3 cellular contexts compared by ENCODE assay signal in genomic region chr2:120953843-120954584, GRCh38.
TF ChIP-seq lines count a peak whose summit lies in the region.

No MANE protein-coding gene starts in this region.

TF ChIP-seq in SK-N-SH, 30 proteins besides CTCF, POLR2A, EP300 and RAD21 (continues in another document):
- no peak for TF ChIP-seq ZBTB33 (IDR thresholded peaks at IDR 0.05; ENCODE audit: borderline replicate concordance, low read depth)
- no peak for TF ChIP-seq POLR2AphosphoS5 (IDR thresholded peaks at IDR 0.05; ENCODE audit: low read depth, low read length)
- no peak for TF ChIP-seq RXRA (IDR thresholded peaks at IDR 0.05; ENCODE audit: borderline replicate concordance, low read depth)
- TF ChIP-seq FOXM1 (IDR thresholded peaks at IDR 0.05; ENCODE audit: low read depth), result no peak
- no peak for TF ChIP-seq RCOR1 (IDR thresholded peaks at IDR 0.05; ENCODE audit: low read length)
- TF ChIP-seq RFX5 (IDR thresholded peaks at IDR 0.05; ENCODE audit: low read length), result no peak
- TF ChIP-seq SIN3A (IDR thresholded peaks at IDR 0.05; ENCODE audit: borderline replicate concordance, low read depth, low read length), result no peak
- no peak for TF ChIP-seq FOXJ3 (CRISPR knock-in tag; IDR thresholded peaks at IDR 0.05)
- TF ChIP-seq MXI1 (IDR thresholded peaks at IDR 0.05; ENCODE audit: low read depth, low read length), result no peak
- TF ChIP-seq USF2 (IDR thresholded peaks at IDR 0.05; ENCODE audit: borderline replicate concordance, low read depth, low read length), result no peak
- no peak for TF ChIP-seq TCF12 (IDR thresholded peaks at IDR 0.05)
- TF ChIP-seq JUND (IDR thresholded peaks at IDR 0.05), result no peak
- no peak for TF ChIP-seq CHD2 (IDR thresholded peaks at IDR 0.05; ENCODE audit: low read length, partially characterized antibody)
- TF ChIP-seq GATA2 (CRISPR knock-in tag; IDR thresholded peaks at IDR 0.05), result no peak
- TF ChIP-seq TEAD4 (IDR thresholded peaks at IDR 0.05; ENCODE audit: borderline replicate concordance, insufficient read depth), result no peak
- TF ChIP-seq FOSL2 (IDR thresholded peaks at IDR 0.05; ENCODE audit: borderline replicate concordance, low read depth), result no peak
- TF ChIP-seq USF1 (IDR thresholded peaks at IDR 0.05; ENCODE audit: borderline replicate concordance, low read depth), result no peak

TF ChIP-seq in SK-N-SH treated with all-trans-retinoic acid at 6 μM for 48 hours, 23 proteins besides CTCF, POLR2A, EP300 and RAD21 (continued from another document):
- no peak for TF ChIP-seq CSRNP3 (CRISPR knock-in tag; IDR thresholded peaks at IDR 0.05)
- TF ChIP-seq ZC3H10 (CRISPR knock-in tag; IDR thresholded peaks at IDR 0.05), result no peak
- no peak for TF ChIP-seq CREB5 (CRISPR knock-in tag; IDR thresholded peaks at IDR 0.05; ENCODE audit: low read depth)
- TF ChIP-seq BACH2 (CRISPR knock-in tag; IDR thresholded peaks at IDR 0.05; ENCODE audit: borderline replicate concordance), result no peak
- no peak for TF ChIP-seq RARB (CRISPR knock-in tag; IDR thresholded peaks at IDR 0.05)
- TF ChIP-seq PATZ1 (CRISPR knock-in tag; IDR thresholded peaks at IDR 0.05; ENCODE audit: borderline replicate concordance), result no peak

TF ChIP-seq in WTC11, 78 proteins besides CTCF, POLR2A, EP300 and RAD21 (continued from another document):
- no peak for TF ChIP-seq ZNF425 (CRISPR knock-in tag; conservative IDR thresholded peaks at IDR 0.05)
- no peak for TF ChIP-seq ZNF416 (CRISPR knock-in tag; IDR thresholded peaks at IDR 0.05)
- no peak for TF ChIP-seq TEAD1 (CRISPR knock-in tag; IDR thresholded peaks at IDR 0.05)
- TF ChIP-seq CBFB (CRISPR knock-in tag; IDR thresholded peaks at IDR 0.05; ENCODE audit: low read depth), result no peak
- no peak for TF ChIP-seq USF1 (CRISPR knock-in tag; IDR thresholded peaks at IDR 0.05)
- TF ChIP-seq MXD4 (CRISPR knock-in tag; IDR thresholded peaks at IDR 0.05; ENCODE audit: borderline replicate concordance), result no peak
- TF ChIP-seq NR3C1 (CRISPR knock-in tag; conservative IDR thresholded peaks at IDR 0.05; ENCODE audit: low read depth), result no peak
- no peak for TF ChIP-seq GTF2I (CRISPR knock-in tag; conservative IDR thresholded peaks at IDR 0.05)
- TF ChIP-seq EMX1 (CRISPR knock-in tag; IDR thresholded peaks at IDR 0.05), result no peak
- TF ChIP-seq CREB1 (CRISPR knock-in tag; IDR thresholded peaks at IDR 0.05), result no peak
TF ChIP-seq in WTC11: peak in this region for 0.
